In the genomic region with DNA sequence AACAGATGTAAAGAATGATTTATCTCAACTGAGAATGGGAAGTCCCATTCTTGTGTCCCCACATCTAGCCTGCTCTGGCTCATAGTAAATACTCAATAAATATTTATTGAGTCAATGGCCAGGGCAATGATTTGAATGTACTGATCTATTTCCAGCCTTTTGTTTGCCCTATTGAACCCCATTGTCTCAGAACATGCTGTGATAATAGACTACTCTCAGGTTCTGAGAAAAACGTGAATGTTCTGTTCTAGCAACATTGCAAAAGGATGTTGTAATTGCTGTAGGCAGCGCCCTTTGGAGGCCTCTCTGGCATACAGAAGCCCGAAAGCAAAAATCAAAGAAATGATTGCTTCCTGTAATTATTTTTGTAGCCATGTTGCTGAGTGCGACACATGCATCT, we compare ENCODE assay signal across 16 cellular contexts.
DNase-seq lines count a peak whose midpoint lies in the region; ATAC-seq and TF ChIP-seq lines count a peak whose summit lies in the region.
"Had no signal": no experiment of that assay in that cellular context is flagged by ENCODE, and none has a peak within 500 bp of the region (broad histone marks: within the 10 kb centered on the region; RNA-seq: fewer than 3 reads in every experiment).

No MANE protein-coding gene starts in this region.

- no peaks in the 10 kb centered on the region for H3K27me3 ChIP-seq in neural cell (ENCODE audit: insufficient read depth, low read depth, low read length)
- H3K27me3 ChIP-seq: Peyer's patch had no signal

- POLR2A ChIA-PET in activated CD8-positive, alpha-beta T cell treated with anti-CD3 and anti-CD28 coated beads for 36 hours (lab: Charles Lee) = interaction anchor here (0.6 kb wide), 1 partner anchor 22 kb away, joined by 3 read pairs; no protein-coding TSS in a partner anchor

- H3K4me3 ChIP-seq in neural cell (ENCODE audit: low read length) = no peak overlapping the region
- H3K4me3 ChIP-seq: GM23248, Peyer's patch had no signal

- TF ChIP-seq RAD21 in neural cell (conservative IDR thresholded peaks at IDR 0.05) = no peak

- no peaks in the 10 kb centered on the region for H3K79me2 ChIP-seq in neural cell (replicated peaks; ENCODE audit: insufficient read depth, low read length)

- no peaks in the 10 kb centered on the region for H3K9me3 ChIP-seq in neural cell (ENCODE audit: low read length)
- H3K9me3 ChIP-seq: Peyer's patch had no signal

- peaks cover 13% of the 10 kb centered on the region for H3K27me3 Mint-ChIP-seq in activated CD8-positive, alpha-beta T cell treated with anti-CD3 and anti-CD28 coated beads for 36 hours

- no peaks in the 10 kb centered on the region for H4K20me1 ChIP-seq in neural cell (ENCODE audit: insufficient read depth)

- no peak for ATAC-seq in activated CD8-positive, alpha-beta T cell treated with anti-CD3 and anti-CD28 coated beads for 36 hours
- no peak for ATAC-seq in GM18858 (IDR thresholded peaks at IDR 0.05; ENCODE audit: unreplicated experiment)
- ATAC-seq: SK-N-SH treated with all-trans-retinoic acid at 6 μM for 48 hours had no signal

- no peaks in the 10 kb centered on the region for H3K9me3 Mint-ChIP-seq in activated CD8-positive, alpha-beta T cell treated with anti-CD3 and anti-CD28 coated beads for 36 hours
- H3K9me3 Mint-ChIP-seq: CD8-positive, alpha-beta memory T cell had no signal

- H3K27ac Mint-ChIP-seq in activated CD8-positive, alpha-beta T cell treated with anti-CD3 and anti-CD28 coated beads for 36 hours = no peak overlapping the region
- H3K27ac Mint-ChIP-seq: CD8-positive, alpha-beta memory T cell had no signal

- DNase-seq in NCI-H146 (lab: John Stamatoyannopoulos, UW) (peak; percentile 87), NCI-H748 (lab: John Stamatoyannopoulos, UW; ENCODE audit: unreplicated experiment) (peak; percentile 94), dermis blood vessel endothelial cell (peak; percentile 42), amygdala (lab: John Stamatoyannopoulos, UW) (no peak)
- DNase-seq in activated CD8-positive, alpha-beta T cell treated with anti-CD3 and anti-CD28 coated beads for 36 hours = no peak
- DNase-seq: CD8-positive, alpha-beta memory T cell; GM23248; KG1; NCI-H1092 treated with DMSO at 0.1 percent for 48 hours; NCI-H2029; NCI-H345; Peyer's patch; SHP77 had no signal

- no peak overlapping the region for H2AFZ ChIP-seq in neural cell (ENCODE audit: low read depth, low read length)
- H2AFZ ChIP-seq: GM23248 had no signal

- no peaks in the 10 kb centered on the region for H3K9me2 ChIP-seq in neural cell (ENCODE audit: insufficient read depth, low read length)

- TF ChIP-seq CTCF in neural cell (IDR thresholded peaks at IDR 0.05; ENCODE audit: poor library complexity, severe bottlenecking) = no peak
- TF ChIP-seq CTCF in activated CD8-positive, alpha-beta T cell treated with anti-CD3 and anti-CD28 coated beads for 36 hours (IDR thresholded peaks at IDR 0.05) = no peak

- peak overlapping the region; percentile 61 for H3K27ac ChIP-seq in neural cell (ENCODE audit: low read length)
- H3K27ac ChIP-seq: GM23248 had no signal

- no peak for TF ChIP-seq EP300 in neural cell (conservative IDR thresholded peaks at IDR 0.05; ENCODE audit: poor library complexity, severe bottlenecking)

- intact Hi-C loops in activated CD8-positive, alpha-beta T cell treated with anti-CD3 and anti-CD28 coated beads for 36 hours (cut with micrococcal nuclease) = no loop called here

- H3F3A ChIP-seq in neural cell (ENCODE audit: insufficient read depth, low read length, poor library complexity, severe bottlenecking) = peaks cover 2% of the 10 kb centered on the region

- no peaks in the 10 kb centered on the region for H3K36me3 ChIP-seq in neural cell (ENCODE audit: insufficient read depth, low read length)
- H3K36me3 ChIP-seq: Peyer's patch had no signal

- no peaks in the 10 kb centered on the region for H3K4me1 Mint-ChIP-seq in activated CD8-positive, alpha-beta T cell treated with anti-CD3 and anti-CD28 coated beads for 36 hours (ENCODE audit: low read depth)
- H3K4me1 Mint-ChIP-seq: CD8-positive, alpha-beta memory T cell had no signal

- no peak overlapping the region for H3K4me2 ChIP-seq in neural cell (ENCODE audit: low read length)

- CTCF ChIA-PET in activated CD8-positive, alpha-beta T cell treated with anti-CD3 and anti-CD28 coated beads for 36 hours (lab: Charles Lee) = no interaction called here

- H3K36me3 Mint-ChIP-seq in activated CD8-positive, alpha-beta T cell treated with anti-CD3 and anti-CD28 coated beads for 36 hours (ENCODE audit: low read depth) = no peaks in the 10 kb centered on the region
- H3K36me3 Mint-ChIP-seq: CD8-positive, alpha-beta memory T cell had no signal

- no peak overlapping the region for H3K9ac ChIP-seq in neural cell (ENCODE audit: low read length)
- H3K9ac ChIP-seq: GM23248 had no signal

- no peak overlapping the region for H3K4me3 Mint-ChIP-seq in activated CD8-positive, alpha-beta T cell treated with anti-CD3 and anti-CD28 coated beads for 36 hours
- H3K4me3 Mint-ChIP-seq: CD8-positive, alpha-beta memory T cell had no signal

TF ChIP-seq in neural cell, 6 proteins besides CTCF, POLR2A, EP300 and RAD21:
- TF ChIP-seq EZH2 (IDR thresholded peaks at IDR 0.05; ENCODE audit: borderline replicate concordance, insufficient read depth, low read length, poor library complexity, severe bottlenecking) = no peak
- no peak for TF ChIP-seq TAF1 (IDR thresholded peaks at IDR 0.05; ENCODE audit: low read depth)
- TF ChIP-seq, protein P1, sequence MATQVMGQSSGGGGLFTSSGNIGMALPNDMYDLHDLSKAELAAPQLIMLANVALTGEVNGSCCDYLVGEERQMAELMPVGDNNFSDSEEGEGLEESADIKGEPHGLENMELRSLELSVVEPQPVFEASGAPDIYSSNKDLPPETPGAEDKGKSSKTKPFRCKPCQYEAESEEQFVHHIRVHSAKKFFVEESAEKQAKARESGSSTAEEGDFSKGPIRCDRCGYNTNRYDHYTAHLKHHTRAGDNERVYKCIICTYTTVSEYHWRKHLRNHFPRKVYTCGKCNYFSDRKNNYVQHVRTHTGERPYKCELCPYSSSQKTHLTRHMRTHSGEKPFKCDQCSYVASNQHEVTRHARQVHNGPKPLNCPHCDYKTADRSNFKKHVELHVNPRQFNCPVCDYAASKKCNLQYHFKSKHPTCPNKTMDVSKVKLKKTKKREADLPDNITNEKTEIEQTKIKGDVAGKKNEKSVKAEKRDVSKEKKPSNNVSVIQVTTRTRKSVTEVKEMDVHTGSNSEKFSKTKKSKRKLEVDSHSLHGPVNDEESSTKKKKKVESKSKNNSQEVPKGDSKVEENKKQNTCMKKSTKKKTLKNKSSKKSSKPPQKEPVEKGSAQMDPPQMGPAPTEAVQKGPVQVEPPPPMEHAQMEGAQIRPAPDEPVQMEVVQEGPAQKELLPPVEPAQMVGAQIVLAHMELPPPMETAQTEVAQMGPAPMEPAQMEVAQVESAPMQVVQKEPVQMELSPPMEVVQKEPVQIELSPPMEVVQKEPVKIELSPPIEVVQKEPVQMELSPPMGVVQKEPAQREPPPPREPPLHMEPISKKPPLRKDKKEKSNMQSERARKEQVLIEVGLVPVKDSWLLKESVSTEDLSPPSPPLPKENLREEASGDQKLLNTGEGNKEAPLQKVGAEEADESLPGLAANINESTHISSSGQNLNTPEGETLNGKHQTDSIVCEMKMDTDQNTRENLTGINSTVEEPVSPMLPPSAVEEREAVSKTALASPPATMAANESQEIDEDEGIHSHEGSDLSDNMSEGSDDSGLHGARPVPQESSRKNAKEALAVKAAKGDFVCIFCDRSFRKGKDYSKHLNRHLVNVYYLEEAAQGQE (IDR thresholded peaks at IDR 0.05; ENCODE audit: borderline replicate concordance) = no peak
- no peak for TF ChIP-seq POLR2AphosphoS5 (IDR thresholded peaks at IDR 0.05)

Comparison
In these comparisons a context has a peak if more than half of its experiments do, and no peak if none do; other contexts are left out.
1. DNase-seq: peak in NCI-H146 (single experiment), NCI-H748 (single experiment) and dermis blood vessel endothelial cell (single experiment); none in activated CD8-positive, alpha-beta T cell treated with anti-CD3 and anti-CD28 coated beads for 36 hours (single experiment) and amygdala (0 of 56).